22 cellular contexts compared by ENCODE assay signal in genomic region chr2:1079873-1080799, GRCh38.
"Had no signal": no experiment of that assay in that cellular context is flagged by ENCODE, and none has a peak within 500 bp of the region (broad histone marks: within the 10 kb centered on the region; RNA-seq: fewer than 3 reads in every experiment).

No MANE protein-coding gene starts in this region.

- H3K27ac ChIP-seq: coronary artery, foreskin keratinocyte, ovary, suprapubic skin, thyroid gland, uterus had no signal

- H3K9me3 Mint-ChIP-seq: endodermal cell; stimulated activated effector memory CD8-positive, alpha-beta T cell treated with anti-CD3 and anti-CD28 coated beads, Interleukin-12 subunit alpha, Interleukin-12 subunit beta, amount 100 ng/mL, for 72 hours; type B pancreatic cell had no signal

- H3K27me3 ChIP-seq: foreskin keratinocyte, ovary, suprapubic skin, thyroid gland, uterus had no signal

- H3K4me3 ChIP-seq: coronary artery, lung, ovary, smooth muscle cell, suprapubic skin, thyroid gland, uterus had no signal

- H3K36me3 Mint-ChIP-seq: stimulated activated effector memory CD8-positive, alpha-beta T cell treated with anti-CD3 and anti-CD28 coated beads, Interleukin-12 subunit alpha, Interleukin-12 subunit beta, amount 100 ng/mL, for 72 hours; type B pancreatic cell had no signal

- DNase-seq: effector CD4-positive, alpha-beta T cell; endodermal cell; erythroblast; foreskin keratinocyte; left colon; left ventricle myocardium superior; mesenchymal stem cell; midbrain; ovary; right cardiac atrium; stimulated activated CD4-positive, alpha-beta T cell treated with anti-CD3 and anti-CD28 coated beads, Interleukin-4, amount 100 ng/mL, for 1 hour; stimulated activated CD8-positive, alpha-beta memory T cell treated with anti-CD3 and anti-CD28 coated beads, Interleukin-4, amount 100 ng/mL, for 48 hours; stimulated activated naive CD8-positive, alpha-beta T cell treated with anti-CD3 and anti-CD28 coated beads, Interleukin-15, Interleukin-2, amounts not matched to agents 100 U/mL and 50 U/mL, for 24 hours; thyroid gland; uterus had no signal

- H3K27ac Mint-ChIP-seq: endodermal cell; stimulated activated effector memory CD8-positive, alpha-beta T cell treated with anti-CD3 and anti-CD28 coated beads, Interleukin-12 subunit alpha, Interleukin-12 subunit beta, amount 100 ng/mL, for 72 hours; type B pancreatic cell had no signal

- FAIRE-seq: endothelial cell of umbilical vein had no signal

- H3K4me3 Mint-ChIP-seq: endodermal cell; stimulated activated effector memory CD8-positive, alpha-beta T cell treated with anti-CD3 and anti-CD28 coated beads, Interleukin-12 subunit alpha, Interleukin-12 subunit beta, amount 100 ng/mL, for 72 hours; type B pancreatic cell had no signal

- H3K4me1 ChIP-seq: foreskin keratinocyte, uterus had no signal

- H3K4me1 Mint-ChIP-seq: stimulated activated effector memory CD8-positive, alpha-beta T cell treated with anti-CD3 and anti-CD28 coated beads, Interleukin-12 subunit alpha, Interleukin-12 subunit beta, amount 100 ng/mL, for 72 hours had no signal

- ATAC-seq: foreskin keratinocyte; left colon; left ventricle myocardium superior; right cardiac atrium; stimulated activated effector memory CD8-positive, alpha-beta T cell treated with anti-CD3 and anti-CD28 coated beads, Interleukin-12 subunit alpha, Interleukin-12 subunit beta, amount 100 ng/mL, for 72 hours; stimulated activated naive CD8-positive, alpha-beta T cell treated with anti-CD3 and anti-CD28 coated beads, Interleukin-15, Interleukin-2, amounts not matched to agents 100 U/mL and 50 U/mL, for 24 hours had no signal

- H3K9me3 ChIP-seq: ovary, suprapubic skin, thyroid gland, uterus had no signal

- H3K36me3 ChIP-seq: ovary, suprapubic skin, thyroid gland, uterus had no signal
